In the genomic region with DNA sequence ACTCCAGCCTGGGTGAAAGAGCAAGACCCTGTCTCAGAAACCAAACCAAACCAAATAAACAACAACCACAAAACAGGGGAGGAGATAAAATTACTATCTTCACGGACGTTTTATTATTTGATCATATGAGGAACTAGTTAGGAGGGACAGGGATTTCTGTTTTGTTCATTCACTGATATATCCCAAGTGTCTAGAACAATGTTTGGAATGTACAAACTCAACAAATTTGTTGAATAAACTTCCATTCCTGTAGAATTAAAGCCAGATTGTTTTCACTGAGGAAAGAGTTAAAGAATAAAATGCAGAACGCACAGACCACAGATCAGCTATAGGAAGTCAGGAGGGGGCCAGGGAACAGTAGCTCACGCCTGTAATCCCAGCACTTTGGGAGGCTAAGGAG, we compare ENCODE assay signal across 16 cellular contexts. TPM values are rescaled to one million over a fixed set of nuclear protein-coding genes. Genes with fewer than 3 reads are reported as not detected.
A peak's percentile ranks its signal among the peaks of the same experiment; 100 is the strongest.
DNase-seq lines count a peak whose midpoint lies in the region; ATAC-seq and TF ChIP-seq lines count a peak whose summit lies in the region.
"Had no signal": no experiment of that assay in that cellular context is flagged by ENCODE, and none has a peak within 500 bp of the region (broad histone marks: within the 10 kb centered on the region; RNA-seq: fewer than 3 reads in every experiment).

No MANE protein-coding gene starts in this region.

- ATAC-seq in IMR-90 (ENCODE audit: low read depth) (peak; percentile 84), body of pancreas (no peak)
- ATAC-seq: HepG2 had no signal

- H3K4me2 ChIP-seq in IMR-90 (ENCODE audit: low read depth, low read length), result no peak overlapping the region

- H3K4ac ChIP-seq in IMR-90 (ENCODE audit: low read depth, low read length), result no peak overlapping the region

- H3K9me3 ChIP-seq in IMR-90 (ENCODE audit: control insufficient read depth, insufficient read depth, low read length), result no peaks in the 10 kb centered on the region
- no peaks in the 10 kb centered on the region for H3K9me3 ChIP-seq in adipocyte (ENCODE audit: control insufficient read depth, low read length)
- H3K9me3 ChIP-seq in body of pancreas, result no peaks in the 10 kb centered on the region
- H3K9me3 ChIP-seq: Caco-2 had no signal

- no peak overlapping the region for H4K8ac ChIP-seq in IMR-90 (ENCODE audit: low read depth in 2 of 2, low read length in 2 of 2)

- intact Hi-C loops in IMR-90 (cut with micrococcal nuclease) (no loop called here), body of pancreas (cut with DNase I) (no loop called here)

- no peaks in the 10 kb centered on the region for H3K79me1 ChIP-seq in IMR-90 (ENCODE audit: low read depth in 1 of 2, low read length in 2 of 2)

- no peaks in the 10 kb centered on the region for H3K9me1 ChIP-seq in IMR-90 (ENCODE audit: insufficient read depth, low read length)

- H2BK20ac ChIP-seq in IMR-90 (ENCODE audit: low read depth, low read length), result no peak overlapping the region

- no peak overlapping the region for H3K18ac ChIP-seq in IMR-90 (ENCODE audit: low read depth, low read length)

- in situ Hi-C loops in IMR-90 (cut with MboI; ENCODE audit: low sequenced_read_pairs), result no loop called here

- H3K56ac ChIP-seq in IMR-90 (ENCODE audit: extremely low read depth, insufficient read depth, low read length), result no peak overlapping the region

- no TSS peak for BruUV-seq in IMR-90 (replicated peaks; lab: Mats Ljungman, UMichigan)

- TF ChIP-seq POLR2A in IMR-90 (IDR thresholded peaks at IDR 0.05; ENCODE audit: low read depth, low read length), result no peak
- TF ChIP-seq POLR2A in body of pancreas (IDR thresholded peaks at IDR 0.05), result no peak

- H3K27ac ChIP-seq in IMR-90 (ENCODE audit: insufficient read depth, low read length) (no peak overlapping the region), body of pancreas (no peak overlapping the region)
- H3K27ac ChIP-seq: GM23248 had no signal

- POLR2A ChIA-PET in IMR-90 (lab: Charles Lee; ENCODE audit: unreplicated experiment), result no interaction called here

- no peak overlapping the region for H2AFZ ChIP-seq in IMR-90 (replicated peaks; ENCODE audit: low read length, poor library complexity)
- H2AFZ ChIP-seq: GM23248 had no signal

- peak; percentile 36 for DNase-seq in AG10803 (ENCODE audit: low read depth)
- no peak for DNase-seq in IMR-90
- peak; percentile 5 for DNase-seq in adipocyte (ENCODE audit: low read depth)
- peak; percentile 2 for DNase-seq in fibroblast of the aortic adventitia (ENCODE audit: low read depth)
- DNase-seq in NCI-H2171 treated with DMSO at 0.1 percent for 48 hours (lab: John Stamatoyannopoulos, UW), result no peak
- no peak for DNase-seq in D341Med (ENCODE audit: low spot score)
- no peak for DNase-seq in activated CD4-positive, alpha-beta T cell treated with anti-CD3 and anti-CD28 coated beads for 4 hours
- no peak for DNase-seq in body of pancreas
- DNase-seq: 8988T; Caco-2; CD8-positive, alpha-beta memory T cell; DMS53; GM23248 had no signal

- no peaks in the 10 kb centered on the region for H3K4me1 ChIP-seq in IMR-90 (ENCODE audit: control insufficient read depth, insufficient read depth, low read length)
- peaks cover 5% of the 10 kb centered on the region for H3K4me1 ChIP-seq in adipocyte (ENCODE audit: control insufficient read depth, insufficient read depth, low read length)
- H3K4me1 ChIP-seq in body of pancreas, result no peaks in the 10 kb centered on the region
- H3K4me1 ChIP-seq: Caco-2 had no signal

- H3K27me3 ChIP-seq in IMR-90 (ENCODE audit: control insufficient read depth, insufficient read depth, low read length), result peaks cover 3% of the 10 kb centered on the region
- peaks cover 4% of the 10 kb centered on the region for H3K27me3 ChIP-seq in adipocyte (replicated peaks; ENCODE audit: control insufficient read depth, insufficient read depth, low read length)
- no peaks in the 10 kb centered on the region for H3K27me3 ChIP-seq in body of pancreas

- H2BK15ac ChIP-seq in IMR-90 (ENCODE audit: low read depth, low read length), result no peak overlapping the region

- H3K14ac ChIP-seq in IMR-90 (replicated peaks; ENCODE audit: low read depth, low read length), result no peak overlapping the region

- H3K23ac ChIP-seq in IMR-90 (ENCODE audit: low read depth, low read length), result no peak overlapping the region

- no peak overlapping the region for H2BK120ac ChIP-seq in IMR-90 (ENCODE audit: low read depth, low read length)

- CTCF ChIA-PET in IMR-90 (lab: Yijun Ruan, JAX), result no interaction called here

- no CpG with 5 or more reads among the region's 4 CpGs for WGBS in IMR-90 (ENCODE audit: extremely low coverage in 2 of 2, insufficient read length in 1 of 2), 2 experiments
- 8 to 11% methylated on average over 4 of the region's 4 CpGs for WGBS in body of pancreas, 2 donors

- no peak overlapping the region for H2AK9ac ChIP-seq in IMR-90 (replicated peaks; ENCODE audit: low read depth, low read length, poor library complexity)

- H3K4me3 ChIP-seq in AG10803 (ENCODE audit: low read length) (no peak overlapping the region), IMR-90 (ENCODE audit: insufficient read depth, low read depth, low read length) (no peak overlapping the region), adipocyte (ENCODE audit: low read length) (no peak overlapping the region), fibroblast of the aortic adventitia (ENCODE audit: low read depth, low read length) (no peak overlapping the region), body of pancreas (no peak overlapping the region)
- H3K4me3 ChIP-seq: GM23248 had no signal

- TF ChIP-seq CTCF in AG10803 (conservative IDR thresholded peaks at IDR 0.05; ENCODE audit: low read length) (no peak), IMR-90 (conservative IDR thresholded peaks at IDR 0.05; ENCODE audit: low read depth, low read length) (no peak), fibroblast of the aortic adventitia (IDR thresholded peaks at IDR 0.05; ENCODE audit: insufficient read depth, low read length) (no peak), body of pancreas (IDR thresholded peaks at IDR 0.05) (no peak)

- H4K5ac ChIP-seq in IMR-90 (ENCODE audit: low read depth, low read length), result no peak overlapping the region

- H2BK5ac ChIP-seq in IMR-90 (ENCODE audit: low read depth, low read length, poor library complexity, severe bottlenecking), result no peak overlapping the region

- H4K20me1 ChIP-seq in IMR-90 (ENCODE audit: insufficient read depth, low read length), result no peaks in the 10 kb centered on the region

- dilution Hi-C loops in IMR-90 (cut with HindIII; ENCODE audit: low sequenced_read_pairs, unreplicated experiment), result no loop called here

- no peaks in the 10 kb centered on the region for H3K36me3 ChIP-seq in IMR-90 (ENCODE audit: control insufficient read depth, insufficient read depth, low read length)
- no peaks in the 10 kb centered on the region for H3K36me3 ChIP-seq in adipocyte (ENCODE audit: control insufficient read depth, insufficient read depth, low read length, severe bottlenecking)
- H3K36me3 ChIP-seq in body of pancreas (replicated peaks in 1 of 2; ENCODE audit: insufficient read depth in 1 of 2, low read depth in 2 of 2), result no peaks in the 10 kb centered on the region

- H3K9ac ChIP-seq in IMR-90 (ENCODE audit: low read depth, low read length) (no peak overlapping the region), adipocyte (ENCODE audit: low read length) (no peak overlapping the region)
- H3K9ac ChIP-seq: GM23248 had no signal

- no peak overlapping the region for H2AK5ac ChIP-seq in IMR-90 (ENCODE audit: low read depth, low read length)

- H4K91ac ChIP-seq in IMR-90 (ENCODE audit: insufficient read depth, low read depth, low read length), result no peak overlapping the region

- no peak for TF ChIP-seq RAD21 in IMR-90 (IDR thresholded peaks at IDR 0.05; ENCODE audit: low read length)

TF ChIP-seq in IMR-90, 13 proteins besides CTCF, POLR2A, EP300 and RAD21:
- TF ChIP-seq BHLHE40 (IDR thresholded peaks at IDR 0.05; ENCODE audit: low read depth, low read length) (no peak), RCOR1 (IDR thresholded peaks at IDR 0.05; ENCODE audit: insufficient replicate concordance, low read length) (no peak), MAZ (IDR thresholded peaks at IDR 0.05; ENCODE audit: borderline replicate concordance, low read depth, low read length) (no peak), RFX5 (IDR thresholded peaks at IDR 0.05; ENCODE audit: low read depth, low read length) (no peak), NFE2L2 (IDR thresholded peaks at IDR 0.05; ENCODE audit: low read depth, low read length) (no peak)

RNA-seq across cellular contexts. Expression of gene STRC, which starts 6.5 kb away (rescaled TPM):
- not detected in 2 replicates for total RNA-seq in IMR-90 (2012; rRNA removed)
- 0.20 TPM in 1 of 2 replicates, not detected in the other for polyA plus RNA-seq in IMR-90 (2012; rRNA removed)
- not detected in 2 replicates for polyA plus RNA-seq in IMR-90 (2012; cell fraction: cytosol; rRNA removed)
- polyA plus RNA-seq in IMR-90 (2012; cell fraction: nucleus; rRNA removed; ENCODE audit: low replicate concordance), result 0.25 and 0.45 TPM in 2 replicates
- total RNA-seq in fibroblast of the aortic adventitia (ENCODE audit: low replicate concordance), result 0.09 TPM in 1 of 2 replicates, not detected in the other
- under 1 TPM in 1 of 2 donors, not detected in 1; 0.66 TPM for total RNA-seq in body of pancreas
- polyA plus RNA-seq: BJ; CD14-positive monocyte; CD8-positive, alpha-beta memory T cell had no signal

RNA-seq across cellular contexts. Expression of gene CATSPER2, which starts 23.6 kb away (rescaled TPM):
- total RNA-seq in IMR-90 (2012; rRNA removed), result 0.28 and 11.3 TPM in 2 replicates
- polyA plus RNA-seq in IMR-90 (2012; rRNA removed), result 0.41 and 0.85 TPM in 2 replicates
- polyA plus RNA-seq in IMR-90 (2012; cell fraction: cytosol; rRNA removed), result 0.12 TPM in 1 of 2 replicates, not detected in the other
- 2.3 and 2.5 TPM in 2 replicates for polyA plus RNA-seq in IMR-90 (2012; cell fraction: nucleus; rRNA removed; ENCODE audit: low replicate concordance)
- total RNA-seq in fibroblast of the aortic adventitia (ENCODE audit: low replicate concordance), result 1.5 and 2.4 TPM in 2 replicates
- 10 to 100 TPM in 1 of 2 donors, 1 to 10 TPM in 1; 8.3 to 16.2 TPM for total RNA-seq in body of pancreas
- total RNA-seq: GM23248 had no signal
- polyA plus RNA-seq: CD14-positive monocyte had no signal

RNA-seq across cellular contexts. Expression of gene CKMT1B, which starts 31.3 kb away (rescaled TPM):
- total RNA-seq in IMR-90 (2012; rRNA removed) (not detected in 2 replicates), fibroblast of the aortic adventitia (ENCODE audit: low replicate concordance) (not detected in 2 replicates), body of pancreas (10 to 100 TPM in 1 of 2 donors, 1 to 10 TPM in 1; 5.9 to 13.5 TPM)
- 0.07 TPM in 1 of 2 replicates, not detected in the other for polyA plus RNA-seq in IMR-90 (2012; rRNA removed)
- not detected in 2 replicates for polyA plus RNA-seq in IMR-90 (2012; cell fraction: cytosol; rRNA removed)
- polyA plus RNA-seq in IMR-90 (2012; cell fraction: nucleus; rRNA removed; ENCODE audit: low replicate concordance), result 0.13 TPM in 1 of 2 replicates, not detected in the other
- total RNA-seq: CD8-positive, alpha-beta memory T cell; GM23248 had no signal
- polyA plus RNA-seq: CD14-positive monocyte; CD8-positive, alpha-beta memory T cell; GM23248 had no signal

RNA-seq across cellular contexts. Expression of gene PPIP5K1, which starts 35.1 kb away (rescaled TPM):
- total RNA-seq in IMR-90 (2012; rRNA removed) (10.0 and 12.7 TPM in 2 replicates), fibroblast of the aortic adventitia (ENCODE audit: low replicate concordance) (12.1 and 22.2 TPM in 2 replicates), body of pancreas (10 to 100 TPM; 22.1 to 27.0 TPM)
- 14.2 and 15.2 TPM in 2 replicates for polyA plus RNA-seq in IMR-90 (2012; rRNA removed)
- 4.0 and 5.0 TPM in 2 replicates for polyA plus RNA-seq in IMR-90 (2012; cell fraction: cytosol; rRNA removed)
- 39.8 and 92.0 TPM in 2 replicates for polyA plus RNA-seq in IMR-90 (2012; cell fraction: nucleus; rRNA removed; ENCODE audit: low replicate concordance)

Comparison
In these comparisons a context has a peak if more than half of its experiments do, and no peak if none do; other contexts are left out.
1. DNase-seq: peak in AG10803 (single experiment), adipocyte (single experiment) and fibroblast of the aortic adventitia (single experiment); none in IMR-90 (single experiment), NCI-H2171 treated with DMSO at 0.1 percent for 48 hours (single experiment), D341Med (single experiment), activated CD4-positive, alpha-beta T cell treated with anti-CD3 and anti-CD28 coated beads for 4 hours (0 of 2) and body of pancreas (0 of 4).